In genomic region chr4:42865572-42866189, GRCh38 we compare ENCODE assay signal across 8 cellular contexts. TPM values are rescaled to one million over a fixed set of nuclear protein-coding genes. Genes with fewer than 3 reads are reported as not detected.
A peak's percentile ranks its signal among the peaks of the same experiment; 100 is the strongest.
DNase-seq lines count a peak whose midpoint lies in the region; ATAC-seq, FAIRE-seq and TF ChIP-seq lines count a peak whose summit lies in the region.

No MANE protein-coding gene starts in this region.

- H3K9ac ChIP-seq in endothelial cell of umbilical vein (replicated peaks; ENCODE audit: extremely low read depth, insufficient read depth, low read length) = no peak overlapping the region

- H3K27ac Mint-ChIP-seq in nephron = no peak overlapping the region

- intact Hi-C loops in endothelial cell of umbilical vein (cut with micrococcal nuclease) (loop anchor here (1.0 kb wide), 1 partner anchor 297 kb away; no protein-coding TSS in a partner anchor), upper lobe of right lung (cut with DNase I) (no loop called here)

- H3K27me3 ChIP-seq in endothelial cell of umbilical vein (ENCODE audit: control insufficient read depth in 2 of 2, insufficient read depth in 2 of 2, low read length in 2 of 2) (no peaks in the 10 kb centered on the region), upper lobe of right lung (no peaks in the 10 kb centered on the region)

- no peaks in the 10 kb centered on the region for H3K4me1 ChIP-seq in endothelial cell of umbilical vein (ENCODE audit: control insufficient read depth, extremely low read depth, insufficient read depth, low read length)
- H3K4me1 ChIP-seq in upper lobe of right lung = no peaks in the 10 kb centered on the region

- H3K36me3 Mint-ChIP-seq in nephron (ENCODE audit: low read depth) = no peaks in the 10 kb centered on the region

- no peaks in the 10 kb centered on the region for H3K9me1 ChIP-seq in endothelial cell of umbilical vein (replicated peaks; ENCODE audit: control insufficient read depth, extremely low read depth, insufficient read depth, low read length)

- TF ChIP-seq CTCF in 22Rv1 (IDR thresholded peaks at IDR 0.05) (peak; percentile 87), endothelial cell of umbilical vein (IDR thresholded peaks at IDR 0.05; ENCODE audit: extremely low read depth in 1 of 2, insufficient read depth in 1 of 2, low read depth in 1 of 2, low read length in 2 of 2) (peak; percentile 51 to 64), nephron (IDR thresholded peaks at IDR 0.05; ENCODE audit: unreplicated experiment in 3 of 3) (peak; percentile 70 to 74 (median 72)), upper lobe of right lung (IDR thresholded peaks at IDR 0.05) (peak; percentile 74)

- H3K36me3 ChIP-seq in endothelial cell of umbilical vein (ENCODE audit: control insufficient read depth in 2 of 2, extremely low read depth in 1 of 2, insufficient read depth in 2 of 2, low read length in 2 of 2) (no peaks in the 10 kb centered on the region), upper lobe of right lung (no peaks in the 10 kb centered on the region)

- ATAC-seq in HG02884 (IDR thresholded peaks at IDR 0.05; ENCODE audit: unreplicated experiment) (peak; percentile 71), upper lobe of right lung (peak; percentile 86)

- dilution Hi-C loops in endothelial cell of umbilical vein (cut with MboI; ENCODE audit: extremely low pct_ligation_motif_present, low sequenced_read_pairs) = no loop called here

- no peak overlapping the region for H2AFZ ChIP-seq in endothelial cell of umbilical vein (ENCODE audit: low read depth, low read length)

- no peak overlapping the region for H3K4me2 ChIP-seq in endothelial cell of umbilical vein (ENCODE audit: insufficient read depth, low read length)

- no peak for TF ChIP-seq POLR2A in endothelial cell of umbilical vein (IDR thresholded peaks at IDR 0.05; ENCODE audit: low read depth, low read length)

- H3K9me3 Mint-ChIP-seq in nephron = no peaks in the 10 kb centered on the region

- peak; percentile 93 for FAIRE-seq in endothelial cell of umbilical vein (lab: Jason Lieb, UNC)

- H3K27ac ChIP-seq in 22Rv1 = no peak overlapping the region
- H3K27ac ChIP-seq in endothelial cell of umbilical vein (ENCODE audit: insufficient read depth, low read depth, low read length) = no peak overlapping the region
- H3K27ac ChIP-seq in upper lobe of right lung = no peak overlapping the region

- CTCF ChIA-PET in endothelial cell of umbilical vein (lab: Charles Lee) = interaction anchor here (0.9 to 5.4 kb wide), 3 partner anchors 297 to 346 kb away, joined by 4 to 93 read pairs (median 18); no protein-coding TSS in a partner anchor

- no peak overlapping the region for H3K4me3 ChIP-seq in endothelial cell of umbilical vein (replicated peaks in 1 of 3; ENCODE audit: insufficient read depth in 1 of 3, low read depth in 1 of 3, low read length in 3 of 3)
- H3K4me3 ChIP-seq in upper lobe of right lung = no peak overlapping the region

- peak; percentile 11 for DNase-seq in GF-D8 (lab: John Stamatoyannopoulos, UW)
- DNase-seq in NCI-H2196 (lab: John Stamatoyannopoulos, UW; ENCODE audit: unreplicated experiment) = peak; percentile 61
- peak; percentile 64 for DNase-seq in activated CD4-positive, alpha-beta T cell treated with anti-CD3 and anti-CD28 coated beads for 48 hours
- DNase-seq in endothelial cell of umbilical vein (ENCODE audit: low read depth, low spot score) = peak; percentile 35
- no peak for DNase-seq in upper lobe of right lung

- no peaks in the 10 kb centered on the region for H3K4me1 Mint-ChIP-seq in nephron

- peaks cover 12% of the 10 kb centered on the region for H3K27me3 Mint-ChIP-seq in nephron (ENCODE audit: low read depth)

- H3K9me3 ChIP-seq in endothelial cell of umbilical vein (replicated peaks; ENCODE audit: control insufficient read depth, insufficient read depth, low read length) = no peaks in the 10 kb centered on the region
- H3K9me3 ChIP-seq in upper lobe of right lung = no peaks in the 10 kb centered on the region

- no TSS peak for BruUV-seq in endothelial cell of umbilical vein (replicated peaks; lab: Mats Ljungman, UMichigan)

- no peaks in the 10 kb centered on the region for H3K79me2 ChIP-seq in endothelial cell of umbilical vein (ENCODE audit: control insufficient read depth, insufficient read depth, low read length)

- no peaks in the 10 kb centered on the region for H4K20me1 ChIP-seq in endothelial cell of umbilical vein (replicated peaks; ENCODE audit: control insufficient read depth, extremely low read depth, insufficient read depth, low read length)

- no peak overlapping the region for H3K4me3 Mint-ChIP-seq in nephron

- POLR2A ChIA-PET in endothelial cell of umbilical vein (lab: Charles Lee) = no interaction called here

TF ChIP-seq in endothelial cell of umbilical vein, 7 proteins besides CTCF, POLR2A, EP300 and RAD21:
- TF ChIP-seq, protein P1, sequence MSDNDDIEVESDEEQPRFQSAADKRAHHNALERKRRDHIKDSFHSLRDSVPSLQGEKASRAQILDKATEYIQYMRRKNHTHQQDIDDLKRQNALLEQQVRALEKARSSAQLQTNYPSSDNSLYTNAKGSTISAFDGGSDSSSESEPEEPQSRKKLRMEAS (IDR thresholded peaks at IDR 0.05; ENCODE audit: insufficient read depth, insufficient read length) = no peak
- TF ChIP-seq EZH2 (IDR thresholded peaks at IDR 0.05; ENCODE audit: borderline replicate concordance, low read depth, low read length, severe bottlenecking) (no peak), FOS (IDR thresholded peaks at IDR 0.05; ENCODE audit: borderline replicate concordance, insufficient read depth, low read length) (no peak), GATA2 (IDR thresholded peaks at IDR 0.05; ENCODE audit: insufficient read depth, insufficient read length, low read depth, low read length) (no peak), MYC (IDR thresholded peaks at IDR 0.05; ENCODE audit: low read depth, low read length) (no peak), POLR2AphosphoS5 (IDR thresholded peaks at IDR 0.05; ENCODE audit: insufficient read depth, low read depth, low read length) (no peak)

RNA-seq across cellular contexts. Expression of gene GRXCR1, which starts 26.8 kb away (rescaled TPM):
- not detected in 2 replicates for total RNA-seq in endothelial cell of umbilical vein
- not detected in 2 replicates for polyA plus RNA-seq in endothelial cell of umbilical vein
- not detected in 2 replicates for polyA plus RNA-seq in endothelial cell of umbilical vein (2011; cell fraction: cytosol; rRNA removed)
- not detected in 2 replicates for polyA plus RNA-seq in endothelial cell of umbilical vein (2011; cell fraction: nucleus; rRNA removed)
- polyA plus RNA-seq in endothelial cell of umbilical vein (2012) = not detected in 2 replicates
- polyA minus RNA-seq in endothelial cell of umbilical vein = not detected in 2 replicates
- polyA minus RNA-seq in endothelial cell of umbilical vein (2011; cell fraction: cytosol; rRNA and poly(A)+ RNA removed) = not detected
- polyA minus RNA-seq in endothelial cell of umbilical vein (2011; cell fraction: nucleus; rRNA and poly(A)+ RNA removed) = not detected in 2 replicates
- not detected for total RNA-seq in upper lobe of right lung
